Comparison of ENCODE assay signal across 15 cellular contexts in genomic region chr19:3632098-3632497, GRCh38. TPM values are rescaled to one million over a fixed set of nuclear protein-coding genes. Genes with fewer than 3 reads are reported as not detected.
DNase-seq lines count a peak whose midpoint lies in the region; TF ChIP-seq lines count a peak whose summit lies in the region.
"Had no signal": no experiment of that assay in that cellular context is flagged by ENCODE, and none has a peak within 500 bp of the region (broad histone marks: within the 10 kb centered on the region; RNA-seq: fewer than 3 reads in every experiment).

No MANE protein-coding gene starts in this region.

- in situ Hi-C loops in ACHN (cut with HindIII; ENCODE audit: low pct_ligation_motif_present, low pct_unique_long_range_greater_than_20kb, low sequenced_read_pairs), result no loop called here

- H3K27me3 ChIP-seq in dorsolateral prefrontal cortex, result no peaks in the 10 kb centered on the region
- H3K27me3 ChIP-seq in layer of hippocampus (ENCODE audit: control insufficient read depth, insufficient read depth, low read length), result no peaks in the 10 kb centered on the region
- H3K27me3 ChIP-seq: BLaER1 had no signal

- DNase-seq in dorsolateral prefrontal cortex (no peak), substantia nigra (lab: John Stamatoyannopoulos, UW) (no peak), AG08395 (ENCODE audit: low spot score) (no peak), EL (no peak), ACHN (no peak)
- DNase-seq: AML-193, Calu3, DMS 273 treated with DMSO at 0.1 percent for 48 hours, GM23248 had no signal

- H3K4me3 ChIP-seq in dorsolateral prefrontal cortex, result peak overlapping the region in 1 of 59 donors; percentile 42
- H3K4me3 ChIP-seq: A549, BLaER1, GM12878, GM23248 had no signal

- intact Hi-C loops in dorsolateral prefrontal cortex (cut with DNase I), result no loop called here

- no peak for TF ChIP-seq CTCF in dorsolateral prefrontal cortex (IDR thresholded peaks at IDR 0.05 in 54 of 56, conservative IDR thresholded peaks at IDR 0.05 in 2 of 56; ENCODE audit: low read depth in 1 of 56, partially characterized antibody in 56 of 56)

- H3K27ac ChIP-seq in dorsolateral prefrontal cortex (peak overlapping the region in 58 of 59 donors; percentile 31 to 93 (median 82)), layer of hippocampus (ENCODE audit: low read depth, low read length) (peak overlapping the region; percentile 94), substantia nigra (ENCODE audit: low read depth, low read length, poor library complexity, severe bottlenecking) (peak overlapping the region; percentile 68)
- H3K27ac ChIP-seq: A549, BLaER1, GM23248 had no signal

RNA-seq across cellular contexts. Expression of gene CACTIN, which starts 5.5 kb away (rescaled TPM):
- 10 to 100 TPM; 18.8 to 43.6 (median 24.6) TPM for total RNA-seq in dorsolateral prefrontal cortex

RNA-seq across cellular contexts. Expression of gene TBXA2R, which starts 25.4 kb away (rescaled TPM):
- total RNA-seq in dorsolateral prefrontal cortex, result 1 to 10 TPM in 80 of 120 experiments, under 1 TPM in 40; 0.36 to 2.7 (median 1.4) TPM
- total RNA-seq: Daoy, GM12878 had no signal

RNA-seq across cellular contexts. Expression of gene GIPC3, which starts 46.8 kb away (rescaled TPM):
- 1 to 10 TPM in 27 of 120 experiments, under 1 TPM in 93; 0.13 to 1.7 (median 0.63) TPM for total RNA-seq in dorsolateral prefrontal cortex
- total RNA-seq: Calu3, Daoy, G401, GM12878, GM23248 had no signal

RNA-seq across cellular contexts. Expression of gene HMG20B, which starts 59.4 kb away (rescaled TPM):
- 10 to 100 TPM; 10.1 to 58.3 (median 26.2) TPM for total RNA-seq in dorsolateral prefrontal cortex
